9 cellular contexts compared by ENCODE assay signal in the genomic region with DNA sequence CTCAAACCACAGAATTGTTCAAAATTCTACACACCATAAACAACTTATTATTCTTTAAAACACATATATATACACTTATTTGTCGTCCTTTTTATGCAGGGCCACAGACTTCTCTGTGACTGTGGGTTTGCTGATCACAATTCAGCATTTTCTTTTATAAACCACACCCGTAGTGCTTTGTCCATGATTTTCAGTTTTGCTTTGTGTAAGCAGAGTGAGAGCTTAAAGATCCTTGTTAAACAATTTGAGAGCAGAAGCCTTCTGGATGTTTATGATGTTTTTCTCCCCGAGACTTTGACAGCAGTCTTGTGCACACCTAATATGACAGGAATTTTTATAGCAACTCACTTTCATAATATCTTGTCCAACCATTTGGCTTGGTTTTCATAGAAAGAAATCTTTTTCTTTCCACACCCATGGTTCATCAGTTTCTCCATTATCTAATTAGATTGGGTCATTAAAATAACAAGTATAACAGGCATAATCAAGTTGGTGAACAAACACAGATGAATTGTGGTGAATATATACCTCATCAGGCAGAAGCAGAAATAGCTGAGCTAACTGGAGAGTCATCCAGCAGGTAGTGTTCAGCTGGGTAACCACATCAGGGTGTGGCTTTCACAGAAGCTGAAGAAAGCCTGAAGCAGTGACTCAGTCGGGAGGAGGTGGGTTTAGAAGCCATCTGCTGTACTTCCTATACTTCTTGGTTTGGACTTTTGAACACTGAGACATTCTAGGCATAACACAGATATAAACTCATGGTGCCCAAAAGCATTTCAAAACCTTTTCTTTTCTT. TPM values are rescaled to one million over a fixed set of nuclear protein-coding genes. Genes with fewer than 3 reads are reported as not detected.
DNase-seq lines count a peak whose midpoint lies in the region; ATAC-seq, FAIRE-seq and TF ChIP-seq lines count a peak whose summit lies in the region.
"Had no signal": no experiment of that assay in that cellular context is flagged by ENCODE, and none has a peak within 500 bp of the region (broad histone marks: within the 10 kb centered on the region; RNA-seq: fewer than 3 reads in every experiment).

No MANE protein-coding gene starts in this region.

- H3K27ac ChIP-seq in OCI-LY7 (ENCODE audit: low read depth, low read length, poor library complexity, severe bottlenecking) (no peak overlapping the region), small intestine (ENCODE audit: low read depth in 1 of 2, low read length in 1 of 2) (no peak overlapping the region)

- no peaks in the 10 kb centered on the region for H3K4me1 ChIP-seq in OCI-LY7 (ENCODE audit: insufficient read depth, low read length, poor library complexity, severe bottlenecking)
- peaks cover 0 to 2% of the 10 kb centered on the region in 2 donors for H3K4me1 ChIP-seq in small intestine (ENCODE audit: control insufficient read depth in 2 of 2, insufficient read depth in 1 of 2, low read depth in 1 of 2, low read length in 1 of 2)

- H3K4me2 ChIP-seq in OCI-LY7 (ENCODE audit: low read length), result no peak overlapping the region

- POLR2A ChIA-PET in OCI-LY7 (lab: Charles Lee), result no interaction called here

- H3K9me3 ChIP-seq in OCI-LY7 (ENCODE audit: low read length) (no peaks in the 10 kb centered on the region), small intestine (ENCODE audit: control insufficient read depth, low read depth) (no peaks in the 10 kb centered on the region)
- H3K9me3 ChIP-seq: heart left ventricle had no signal

- no peaks in the 10 kb centered on the region for H3K9me2 ChIP-seq in OCI-LY7 (ENCODE audit: insufficient read depth, low read length)

- CTCF ChIA-PET in OCI-LY7 (lab: Charles Lee; ENCODE audit: unreplicated experiment), result no interaction called here

- peaks cover 79% of the 10 kb centered on the region for H3K36me3 ChIP-seq in OCI-LY7 (ENCODE audit: insufficient read depth, low read length)
- H3K36me3 ChIP-seq in small intestine (ENCODE audit: control insufficient read depth in 2 of 2, insufficient read depth in 2 of 2, low read length in 2 of 2), result no peaks in the 10 kb centered on the region

- TF ChIP-seq CTCF in OCI-LY7 (conservative IDR thresholded peaks at IDR 0.05; ENCODE audit: low read length), result no peak

- ATAC-seq in GM19043 (IDR thresholded peaks at IDR 0.05; ENCODE audit: low read depth, unreplicated experiment), result peak; percentile 64
- no peak for ATAC-seq in GM18867 (IDR thresholded peaks at IDR 0.05; ENCODE audit: unreplicated experiment)

- H3K4me3 ChIP-seq in OCI-LY7 (ENCODE audit: low read depth, low read length, poor library complexity, severe bottlenecking) (no peak overlapping the region), small intestine (ENCODE audit: low read depth in 1 of 2, low read length in 2 of 2) (no peak overlapping the region)
- H3K4me3 ChIP-seq: heart left ventricle had no signal

- H3K27me3 ChIP-seq in small intestine (ENCODE audit: control insufficient read depth in 2 of 2, insufficient read depth in 2 of 2, low read length in 2 of 2), result no peaks in the 10 kb centered on the region
- H3K27me3 ChIP-seq: heart left ventricle had no signal

- peak; percentile 4 for DNase-seq in OCI-LY7 (ENCODE audit: low spot score)
- DNase-seq in activated naive CD4-positive, alpha-beta T cell treated with Interleukin-2 at 50 U/mL for 16 hours, result peak; percentile 63
- DNase-seq in small intestine, result peak; percentile 85
- DNase-seq in Ammon's horn (ENCODE audit: low spot score), result no peak
- no peak for DNase-seq in SK-N-DZ (ENCODE audit: low spot score)
- no peak for DNase-seq in NCI-H1048 (lab: John Stamatoyannopoulos, UW)
- DNase-seq: heart left ventricle had no signal

- WGBS in small intestine, 3 donors, result 27 to 48% (median 32%) methylated on average over 4 of the region's 4 CpGs

- no peaks in the 10 kb centered on the region for H3K79me2 ChIP-seq in OCI-LY7 (ENCODE audit: insufficient read depth, low read depth, low read length)

- intact Hi-C loops in OCI-LY7 (cut with micrococcal nuclease; ENCODE audit: unreplicated experiment), result no loop called here

- no TSS peak for BruUV-seq in OCI-LY7 (replicated peaks; lab: Mats Ljungman, UMichigan)

- no peak for FAIRE-seq in small intestine (lab: Jason Lieb, UNC)

- no peaks in the 10 kb centered on the region for H4K20me1 ChIP-seq in OCI-LY7 (ENCODE audit: insufficient read depth, low read length)

- H2AFZ ChIP-seq in OCI-LY7 (ENCODE audit: low read length), result no peak overlapping the region

RNA-seq across cellular contexts. Expression of gene KANK1, which starts 57.1 kb away (rescaled TPM):
- total RNA-seq in OCI-LY7 (2014; rRNA removed; shearing (Covaris generic)), result 16.5 and 18.8 TPM in 2 replicates
- total RNA-seq in OCI-LY7 (2022), result 41.0 and 45.8 TPM in 2 replicates
- polyA plus RNA-seq in small intestine, result 10 to 100 TPM; 15.0 to 21.7 (median 15.4) TPM
- 0.35 and 0.44 TPM in 2 replicates for polyA plus RNA-seq in SK-N-DZ (2014; cell fraction: cytosol; rRNA removed)
- polyA plus RNA-seq in SK-N-DZ (2014; cell fraction: nucleus; rRNA removed), result 0.53 and 0.56 TPM in 2 replicates

Comparison
In these comparisons a context has a peak if more than half of its experiments do, and no peak if none do; other contexts are left out.
1. DNase-seq: peak in OCI-LY7 (single experiment), activated naive CD4-positive, alpha-beta T cell treated with Interleukin-2 at 50 U/mL for 16 hours (single experiment) and small intestine (single experiment); none in Ammon's horn (single experiment), SK-N-DZ (single experiment) and NCI-H1048 (single experiment).